In genomic region chr14:78885884-78886283, GRCh38 we compare ENCODE assay signal across 28 cellular contexts.
"Had no signal": no experiment of that assay in that cellular context is flagged by ENCODE, and none has a peak within 500 bp of the region (broad histone marks: within the 10 kb centered on the region; RNA-seq: fewer than 3 reads in every experiment).

No MANE protein-coding gene starts in this region.

- ATAC-seq: natural killer cell; psoas muscle; right cardiac atrium; right lobe of liver; stimulated activated effector memory CD8-positive, alpha-beta T cell treated with anti-CD3 and anti-CD28 coated beads, Interleukin-12 subunit alpha, Interleukin-12 subunit beta, amount 100 ng/mL, for 72 hours; stimulated activated naive B cell treated with anti-CD40 and anti-IgM and Interleukin-4, amounts not matched to agents 10 μg/mL and 1 μg/mL and 100 μg/mL, for 72 hours had no signal

- H3K9me3 Mint-ChIP-seq: stimulated activated effector memory CD8-positive, alpha-beta T cell treated with anti-CD3 and anti-CD28 coated beads, Interleukin-12 subunit alpha, Interleukin-12 subunit beta, amount 100 ng/mL, for 72 hours had no signal

- H3K4me3 ChIP-seq: neural progenitor cell, ovary, psoas muscle, right lobe of liver, sigmoid colon, stomach, thoracic aorta, thyroid gland, tibial nerve, upper lobe of left lung, vagina had no signal

- H3K36me3 Mint-ChIP-seq: natural killer cell; neural progenitor cell; stimulated activated effector memory CD8-positive, alpha-beta T cell treated with anti-CD3 and anti-CD28 coated beads, Interleukin-12 subunit alpha, Interleukin-12 subunit beta, amount 100 ng/mL, for 72 hours; stimulated activated naive B cell treated with anti-CD40 and anti-IgM and Interleukin-4, amounts not matched to agents 10 μg/mL and 1 μg/mL and 100 μg/mL, for 72 hours had no signal

- H3K4me1 Mint-ChIP-seq: natural killer cell; nephron; neural progenitor cell; stimulated activated effector memory CD8-positive, alpha-beta T cell treated with anti-CD3 and anti-CD28 coated beads, Interleukin-12 subunit alpha, Interleukin-12 subunit beta, amount 100 ng/mL, for 72 hours; stimulated activated naive B cell treated with anti-CD40 and anti-IgM and Interleukin-4, amounts not matched to agents 10 μg/mL and 1 μg/mL and 100 μg/mL, for 72 hours had no signal

- H3K9me3 ChIP-seq: ovary, psoas muscle, right lobe of liver, sigmoid colon, thoracic aorta, thyroid gland, upper lobe of left lung, vagina had no signal

- H3K27ac Mint-ChIP-seq: natural killer cell; nephron; neural progenitor cell; progenitor cell of endocrine pancreas; stimulated activated effector memory CD8-positive, alpha-beta T cell treated with anti-CD3 and anti-CD28 coated beads, Interleukin-12 subunit alpha, Interleukin-12 subunit beta, amount 100 ng/mL, for 72 hours; stimulated activated naive B cell treated with anti-CD40 and anti-IgM and Interleukin-4, amounts not matched to agents 10 μg/mL and 1 μg/mL and 100 μg/mL, for 72 hours; stimulated activated naive CD8-positive, alpha-beta T cell treated with anti-CD3 and anti-CD28 coated beads, Interleukin-15, Interleukin-2, amounts not matched to agents 100 ng/mL and 50 ng/mL, for 24 hours had no signal

- H3K27ac ChIP-seq: neural progenitor cell, ovary, parathyroid adenoma, psoas muscle, right lobe of liver, sigmoid colon, stomach, thoracic aorta, thyroid gland, tibial nerve, upper lobe of left lung, vagina had no signal

- H3K4me1 ChIP-seq: neural progenitor cell, parathyroid adenoma, psoas muscle, right lobe of liver, sigmoid colon, stomach, thyroid gland, tibial nerve, upper lobe of left lung, vagina had no signal

- DNase-seq: natural killer cell; occipital lobe; ovary; posterior cingulate gyrus; psoas muscle; right cardiac atrium; right lobe of liver; sigmoid colon; small intestine; stimulated activated CD4-positive, alpha-beta T cell treated with anti-CD3 and anti-CD28 coated beads, Interleukin-15, amount 100 ng/mL, for 24 hours; stimulated activated CD4-positive, alpha-beta T cell treated with anti-CD3 and anti-CD28 coated beads, Interleukin-2, amount 100 ng/mL, for 24 hours; stimulated activated CD4-positive, alpha-beta T cell treated with anti-CD3 and anti-CD28 coated beads, Interleukin-2, amount 100 ng/mL, for 48 hours; stimulated activated CD4-positive, alpha-beta T cell treated with anti-CD3 and anti-CD28 coated beads, Interleukin-4, amount 100 ng/mL, for 24 hours; stimulated activated naive B cell treated with anti-CD40 and anti-IgM and Interleukin-4, amounts not matched to agents 10 μg/mL and 1 μg/mL and 100 μg/mL, for 72 hours; stimulated activated naive CD4-positive, alpha-beta T cell treated with Interleukin-2 at 50 U/mL for 16 hours; stomach; thyroid gland; trophoblast cell; upper lobe of left lung had no signal

- H3K27me3 ChIP-seq: neural progenitor cell, ovary, right lobe of liver, sigmoid colon, stomach, thyroid gland, tibial nerve, upper lobe of left lung, vagina had no signal

- H3K36me3 ChIP-seq: neural progenitor cell, ovary, right lobe of liver, sigmoid colon, stomach, thoracic aorta, thyroid gland, tibial nerve, upper lobe of left lung, vagina had no signal

- H3K4me3 Mint-ChIP-seq: natural killer cell; nephron; neural progenitor cell; stimulated activated effector memory CD8-positive, alpha-beta T cell treated with anti-CD3 and anti-CD28 coated beads, Interleukin-12 subunit alpha, Interleukin-12 subunit beta, amount 100 ng/mL, for 72 hours; stimulated activated naive B cell treated with anti-CD40 and anti-IgM and Interleukin-4, amounts not matched to agents 10 μg/mL and 1 μg/mL and 100 μg/mL, for 72 hours; stimulated activated naive CD8-positive, alpha-beta T cell treated with anti-CD3 and anti-CD28 coated beads, Interleukin-15, Interleukin-2, amounts not matched to agents 100 ng/mL and 50 ng/mL, for 24 hours had no signal

- H3K27me3 Mint-ChIP-seq: progenitor cell of endocrine pancreas; stimulated activated naive CD8-positive, alpha-beta T cell treated with anti-CD3 and anti-CD28 coated beads, Interleukin-15, Interleukin-2, amounts not matched to agents 100 ng/mL and 50 ng/mL, for 24 hours had no signal
